8 cellular contexts compared by ENCODE assay signal in genomic region chr6:142945446-142946180, GRCh38. TPM values are rescaled to one million over a fixed set of nuclear protein-coding genes. Genes with fewer than 3 reads are reported as not detected.
DNase-seq lines count a peak whose midpoint lies in the region; ATAC-seq and TF ChIP-seq lines count a peak whose summit lies in the region.

No MANE protein-coding gene starts in this region.

- H3K4me3 Mint-ChIP-seq in GM23338: peak overlapping the region; percentile 98
- peak overlapping the region; percentile 90 for H3K4me3 Mint-ChIP-seq in activated T-cell treated with anti-CD3 and anti-CD28 coated beads, Interleukin-2, amount 50 U/mL, for 4 hours
- peak overlapping the region; percentile 90 to 99 (median 96) for H3K4me3 Mint-ChIP-seq in naive thymus-derived CD4-positive, alpha-beta T cell

- TF ChIP-seq CTCF in DND-41 (IDR thresholded peaks at IDR 0.05; ENCODE audit: borderline replicate concordance, extremely low read depth, low read length, poor library complexity, severe bottlenecking) (peak; percentile 11), GM23338 (conservative IDR thresholded peaks at IDR 0.05; ENCODE audit: low read depth in 2 of 2) (no peak), esophagus muscularis mucosa (IDR thresholded peaks at IDR 0.05) (no peak)

- peak overlapping the region; percentile 99 for H3K27ac ChIP-seq in DND-41 (ENCODE audit: low read length)
- H3K27ac ChIP-seq in GM23338 (ENCODE audit: low read depth): peak overlapping the region; percentile 97
- H3K27ac ChIP-seq in esophagus muscularis mucosa (replicated peaks in 1 of 4): peak overlapping the region; percentile 96 to 100 (median 98)
- H3K27ac ChIP-seq in naive thymus-derived CD4-positive, alpha-beta T cell (ENCODE audit: low read depth, low read length): peak overlapping the region; percentile 100

- intact Hi-C loops in esophagus muscularis mucosa (cut with DNase I): loop anchor here (2.0 to 5.0 kb wide), 3 partner anchors 59 to 253 kb away; no protein-coding TSS in a partner anchor
- intact Hi-C loops in naive thymus-derived CD4-positive, alpha-beta T cell (cut with micrococcal nuclease): loop anchor here (1.0 to 10.0 kb wide), 17 partner anchors 38 to 1463 kb away; partner anchors contain the start of genes AIG1 (in 2 of the 2), LTV1 (in 2 of the 2), NMBR (in 1 of the 2) and SF3B5 (in 1 of the 2)

- H3K9me3 Mint-ChIP-seq in GM23338: no peaks in the 10 kb centered on the region; the same call in 2 of the 3 replicates
- no peaks in the 10 kb centered on the region for H3K9me3 Mint-ChIP-seq in activated T-cell treated with anti-CD3 and anti-CD28 coated beads, Interleukin-2, amount 50 U/mL, for 4 hours
- peaks cover 0 to 8% (median 0%) of the 10 kb centered on the region in 11 donors for H3K9me3 Mint-ChIP-seq in naive thymus-derived CD4-positive, alpha-beta T cell

- DNase-seq in DND-41 (peak; percentile 68), GM23338 (ENCODE audit: low spot score) (peak; percentile 67), NCI-H2227 treated with DMSO at 0.1 percent for 48 hours (lab: John Stamatoyannopoulos, UW) (peak; percentile 57), esophagus muscularis mucosa (ENCODE audit: extremely low spot score) (peak; percentile 92)
- peak; percentile 63 for DNase-seq in activated T-cell treated with anti-CD3 and anti-CD28 coated beads, Interleukin-2, amount 50 U/mL, for 4 hours
- peak; percentile 52 to 85 (median 68) for DNase-seq in naive thymus-derived CD4-positive, alpha-beta T cell
- peak; percentile 68 for DNase-seq in stimulated activated naive CD8-positive, alpha-beta T cell treated with anti-CD3 and anti-CD28 coated beads, Interleukin-15, Interleukin-2, amounts not matched to agents 100 U/mL and 50 U/mL, for 24 hours

- H3K27me3 Mint-ChIP-seq in GM23338 (ENCODE audit: insufficient read depth, low read depth, poor library complexity): peaks cover 16% of the 10 kb centered on the region
- no peaks in the 10 kb centered on the region for H3K27me3 Mint-ChIP-seq in activated T-cell treated with anti-CD3 and anti-CD28 coated beads, Interleukin-2, amount 50 U/mL, for 4 hours (ENCODE audit: low read depth)
- peaks cover 0 to 7% (median 0%) of the 10 kb centered on the region in 5 donors for H3K27me3 Mint-ChIP-seq in naive thymus-derived CD4-positive, alpha-beta T cell

- H3K4me1 Mint-ChIP-seq in GM23338: peaks cover 33% of the 10 kb centered on the region
- peaks cover 39% of the 10 kb centered on the region for H3K4me1 Mint-ChIP-seq in activated T-cell treated with anti-CD3 and anti-CD28 coated beads, Interleukin-2, amount 50 U/mL, for 4 hours (ENCODE audit: low read depth)
- peaks cover 37 to 51% (median 47%) of the 10 kb centered on the region in 7 donors for H3K4me1 Mint-ChIP-seq in naive thymus-derived CD4-positive, alpha-beta T cell

- peak overlapping the region; percentile 74 for H2AFZ ChIP-seq in DND-41 (ENCODE audit: low read depth, low read length)
- peak overlapping the region; percentile 67 for H2AFZ ChIP-seq in GM23338

- CTCF ChIA-PET in naive thymus-derived CD4-positive, alpha-beta T cell (lab: Charles Lee): interaction anchor here (1.0 kb wide), 1 partner anchor 24 kb away, joined by 3 read pairs; no protein-coding TSS in a partner anchor

- H3K9me3 ChIP-seq in DND-41 (ENCODE audit: insufficient read depth, low read length, severe bottlenecking) (no peaks in the 10 kb centered on the region), esophagus muscularis mucosa (no peaks in the 10 kb centered on the region)
- H3K9me3 ChIP-seq in naive thymus-derived CD4-positive, alpha-beta T cell (ENCODE audit: control insufficient read depth in 2 of 3, low read length in 3 of 3): no peaks in the 10 kb centered on the region

- peaks cover 46% of the 10 kb centered on the region for H3K4me1 ChIP-seq in DND-41 (ENCODE audit: insufficient read depth, low read length)
- H3K4me1 ChIP-seq in GM23338 (ENCODE audit: insufficient read depth): peaks cover 16% of the 10 kb centered on the region
- H3K4me1 ChIP-seq in esophagus muscularis mucosa: peaks cover 17 to 38% (median 32%) of the 10 kb centered on the region in 4 donors
- H3K4me1 ChIP-seq in naive thymus-derived CD4-positive, alpha-beta T cell (ENCODE audit: control insufficient read depth in 2 of 2, insufficient read depth in 2 of 2, low read length in 2 of 2): peaks cover 28 to 34% of the 10 kb centered on the region in 2 donors

- POLR2A ChIA-PET in naive thymus-derived CD4-positive, alpha-beta T cell (lab: Charles Lee): interaction anchor here (0.8 to 2.8 kb wide), 15 partner anchors 10 to 103 kb away, joined by 3 to 71 read pairs (median 6); no protein-coding TSS in a partner anchor

- ATAC-seq in DND-41 (ENCODE audit: insufficient read depth, low read depth) (peak; percentile 8), GM23338 (peak; percentile 16), HG02623 (IDR thresholded peaks at IDR 0.05; ENCODE audit: unreplicated experiment) (no peak)
- peak; percentile 7 to 9 for ATAC-seq in activated T-cell treated with anti-CD3 and anti-CD28 coated beads, Interleukin-2, amount 50 U/mL, for 4 hours
- peak; percentile 18 for ATAC-seq in naive thymus-derived CD4-positive, alpha-beta T cell
- peak; percentile 2 for ATAC-seq in stimulated activated naive CD8-positive, alpha-beta T cell treated with anti-CD3 and anti-CD28 coated beads, Interleukin-15, Interleukin-2, amounts not matched to agents 100 U/mL and 50 U/mL, for 24 hours

- no peak for TF ChIP-seq POLR2A in esophagus muscularis mucosa (IDR thresholded peaks at IDR 0.05; ENCODE audit: low read depth)

- H3K36me3 ChIP-seq in DND-41 (ENCODE audit: insufficient read depth, low read length): no peaks in the 10 kb centered on the region
- no peaks in the 10 kb centered on the region for H3K36me3 ChIP-seq in GM23338 (ENCODE audit: insufficient read depth)
- no peaks in the 10 kb centered on the region for H3K36me3 ChIP-seq in esophagus muscularis mucosa
- H3K36me3 ChIP-seq in naive thymus-derived CD4-positive, alpha-beta T cell (ENCODE audit: control insufficient read depth in 2 of 3, insufficient read depth in 3 of 3, low read length in 3 of 3): peaks cover 0 to 8% (median 0%) of the 10 kb centered on the region in 3 experiments

- H3K9ac ChIP-seq in DND-41 (ENCODE audit: low read depth, low read length): peak overlapping the region; percentile 79

- no peaks in the 10 kb centered on the region; the same call in 2 of the 3 replicates for H3K36me3 Mint-ChIP-seq in GM23338 (ENCODE audit: low read depth)
- H3K36me3 Mint-ChIP-seq in activated T-cell treated with anti-CD3 and anti-CD28 coated beads, Interleukin-2, amount 50 U/mL, for 4 hours (ENCODE audit: insufficient read depth): peaks cover 2% of the 10 kb centered on the region
- peaks cover 0 to 5% (median 0%) of the 10 kb centered on the region in 5 donors for H3K36me3 Mint-ChIP-seq in naive thymus-derived CD4-positive, alpha-beta T cell

- H3K27me3 ChIP-seq in DND-41 (ENCODE audit: insufficient read depth, low read length, poor library complexity) (peaks cover 11% of the 10 kb centered on the region), GM23338 (ENCODE audit: insufficient read depth) (peaks cover 33% of the 10 kb centered on the region; the same call in 1 of the 2 replicates), esophagus muscularis mucosa (no peaks in the 10 kb centered on the region)
- H3K27me3 ChIP-seq in naive thymus-derived CD4-positive, alpha-beta T cell (ENCODE audit: control insufficient read depth in 2 of 2, insufficient read depth in 2 of 2, low read length in 2 of 2): no peaks in the 10 kb centered on the region

- H3K4me2 ChIP-seq in DND-41 (ENCODE audit: insufficient read depth, low read length) (peak overlapping the region; percentile 80), GM23338 (peak overlapping the region; percentile 66)

- H3F3A ChIP-seq in GM23338 (replicated peaks; ENCODE audit: low read depth): peaks cover 4% of the 10 kb centered on the region; the same call in 1 of the 2 replicates

- H3K79me2 ChIP-seq in DND-41 (ENCODE audit: insufficient read depth, low read length): peaks cover 26% of the 10 kb centered on the region
- peaks cover 35% of the 10 kb centered on the region for H3K79me2 ChIP-seq in GM23338 (replicated peaks; ENCODE audit: insufficient read depth)

- no peaks in the 10 kb centered on the region for H4K20me1 ChIP-seq in DND-41 (ENCODE audit: insufficient read depth, low read length)
- peaks cover 2% of the 10 kb centered on the region; the same call in 1 of the 2 replicates for H4K20me1 ChIP-seq in GM23338 (replicated peaks; ENCODE audit: insufficient read depth)

- no peak for TF ChIP-seq EP300 in esophagus muscularis mucosa (IDR thresholded peaks at IDR 0.05)

- under 1% methylated on average over 18 of the region's 75 CpGs for WGBS in esophagus muscularis mucosa

- H3K27ac Mint-ChIP-seq in GM23338: peak overlapping the region; percentile 84; the same call in 1 of the 2 replicates
- peak overlapping the region; percentile 75 to 100 (median 98) for H3K27ac Mint-ChIP-seq in naive thymus-derived CD4-positive, alpha-beta T cell

- no peaks in the 10 kb centered on the region for H3K9me2 ChIP-seq in GM23338 (ENCODE audit: insufficient read depth)

- peak overlapping the region; percentile 31 to 87 for H3K4me3 ChIP-seq in DND-41 (ENCODE audit: low read depth in 1 of 2, low read length in 2 of 2)
- peak overlapping the region; percentile 84 for H3K4me3 ChIP-seq in GM23338
- peak overlapping the region; percentile 72 to 98 (median 94) for H3K4me3 ChIP-seq in esophagus muscularis mucosa
- peak overlapping the region; percentile 92 for H3K4me3 ChIP-seq in naive thymus-derived CD4-positive, alpha-beta T cell (ENCODE audit: low read length)

RNA-seq across cellular contexts. Expression of gene HIVEP2, which starts 0.6 kb away (rescaled TPM):
- total RNA-seq in GM23338 (2014; rRNA removed; shearing (Covaris generic)): 6.6 and 7.4 TPM in 2 replicates
- 1.5 and 1.6 TPM in 2 replicates for polyA plus RNA-seq in GM23338 (2016; fragmentation: Nextera tagmentation; extraction: Ambion mirVana)
- 10 to 100 TPM; 34.9 to 40.9 (median 36.3) TPM for total RNA-seq in activated T-cell treated with anti-CD3 and anti-CD28 coated beads, Interleukin-2, amount 50 U/mL, for 4 hours
- total RNA-seq in esophagus muscularis mucosa: 10 to 100 TPM; 20.3 to 29.3 (median 22.1) TPM
- 10 to 100 TPM; 26.8 to 92.1 (median 58.9) TPM for total RNA-seq in naive thymus-derived CD4-positive, alpha-beta T cell
- polyA plus RNA-seq in naive thymus-derived CD4-positive, alpha-beta T cell: 10 to 100 TPM; 12.2 to 29.0 TPM
